1 cellular context compared by ENCODE assay signal in the genomic region with DNA sequence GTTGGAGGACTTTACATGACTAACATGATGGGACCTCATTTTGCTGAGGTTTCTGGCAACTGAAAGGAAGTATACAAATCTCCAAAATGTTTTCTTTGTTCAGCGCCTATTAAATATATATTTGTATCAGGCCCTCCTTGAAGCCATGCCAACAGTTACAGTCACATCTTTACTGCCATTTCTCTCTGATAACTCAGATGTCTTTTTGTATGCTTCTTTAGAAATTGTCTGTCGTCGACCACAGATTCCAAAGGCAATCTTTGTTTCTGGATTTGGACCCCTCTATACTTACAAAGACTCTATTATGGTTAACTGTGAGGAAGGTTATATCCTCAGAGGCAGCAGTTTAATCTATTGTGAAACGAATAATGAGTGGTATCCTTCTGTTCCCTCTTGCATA.
TF ChIP-seq lines count a peak whose summit lies in the region.

No MANE protein-coding gene starts in this region.

TF ChIP-seq in K562, 482 proteins besides CTCF, POLR2A, EP300 and RAD21 (continued from another document):
- TF ChIP-seq, protein P1, sequence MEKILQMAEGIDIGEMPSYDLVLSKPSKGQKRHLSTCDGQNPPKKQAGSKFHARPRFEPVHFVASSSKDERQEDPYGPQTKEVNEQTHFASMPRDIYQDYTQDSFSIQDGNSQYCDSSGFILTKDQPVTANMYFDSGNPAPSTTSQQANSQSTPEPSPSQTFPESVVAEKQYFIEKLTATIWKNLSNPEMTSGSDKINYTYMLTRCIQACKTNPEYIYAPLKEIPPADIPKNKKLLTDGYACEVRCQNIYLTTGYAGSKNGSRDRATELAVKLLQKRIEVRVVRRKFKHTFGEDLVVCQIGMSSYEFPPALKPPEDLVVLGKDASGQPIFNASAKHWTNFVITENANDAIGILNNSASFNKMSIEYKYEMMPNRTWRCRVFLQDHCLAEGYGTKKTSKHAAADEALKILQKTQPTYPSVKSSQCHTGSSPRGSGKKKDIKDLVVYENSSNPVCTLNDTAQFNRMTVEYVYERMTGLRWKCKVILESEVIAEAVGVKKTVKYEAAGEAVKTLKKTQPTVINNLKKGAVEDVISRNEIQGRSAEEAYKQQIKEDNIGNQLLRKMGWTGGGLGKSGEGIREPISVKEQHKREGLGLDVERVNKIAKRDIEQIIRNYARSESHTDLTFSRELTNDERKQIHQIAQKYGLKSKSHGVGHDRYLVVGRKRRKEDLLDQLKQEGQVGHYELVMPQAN (IDR thresholded peaks at IDR 0.05; ENCODE audit: borderline replicate concordance) = no peak
- TF ChIP-seq HDAC2 (IDR thresholded peaks at IDR 0.05) = no peak
- TF ChIP-seq SIN3A (IDR thresholded peaks at IDR 0.05; ENCODE audit: borderline replicate concordance in 2 of 2, control insufficient read depth in 1 of 2, low read depth in 2 of 2, low read length in 2 of 2) = no peak
- TF ChIP-seq TCFL5 (CRISPR knock-in tag; conservative IDR thresholded peaks at IDR 0.05) = no peak
- TF ChIP-seq ZNF668 (CRISPR knock-in tag; IDR thresholded peaks at IDR 0.05) = no peak
- TF ChIP-seq HMGN3 (IDR thresholded peaks at IDR 0.05; ENCODE audit: borderline replicate concordance, extremely low read depth, insufficient read length, low read depth, low read length) = no peak
